8 cellular contexts compared by ENCODE assay signal in genomic region chr11:130916910-130917309, GRCh38. TPM values are rescaled to one million over a fixed set of nuclear protein-coding genes. Genes with fewer than 3 reads are reported as not detected.
DNase-seq lines count a peak whose midpoint lies in the region; ATAC-seq lines count a peak whose summit lies in the region.

No MANE protein-coding gene starts in this region.

- H3K4me1 Mint-ChIP-seq in T-helper 1 cell treated with Interleukin-12 subunit alpha and Interleukin-12 subunit beta and Interleukin-4 antibody, amounts not matched to agents 30 μg/mL and 1 μg/mL, for 36 hours (ENCODE audit: low read depth), result peaks cover 25% of the 10 kb centered on the region
- H3K4me1 Mint-ChIP-seq in activated T-helper 17 cell treated with anti-CD3 and anti-CD28 coated beads, Interleukin-2, amount 50 U/mL, for 72 hours, result peaks cover 9% of the 10 kb centered on the region
- H3K4me1 Mint-ChIP-seq in stimulated activated naive CD8-positive, alpha-beta T cell treated with anti-CD3 and anti-CD28 coated beads, Interleukin-15, amount 100 ng/mL, for 72 hours, result peaks cover 26% of the 10 kb centered on the region

- H3K27me3 Mint-ChIP-seq in T-helper 1 cell treated with Interleukin-12 subunit alpha and Interleukin-12 subunit beta and Interleukin-4 antibody, amounts not matched to agents 30 μg/mL and 1 μg/mL, for 36 hours (ENCODE audit: low read depth), result peaks cover 11% of the 10 kb centered on the region
- H3K27me3 Mint-ChIP-seq in activated T-helper 17 cell treated with anti-CD3 and anti-CD28 coated beads, Interleukin-2, amount 50 U/mL, for 72 hours, result peaks cover 8% of the 10 kb centered on the region
- H3K27me3 Mint-ChIP-seq in stimulated activated naive CD8-positive, alpha-beta T cell treated with anti-CD3 and anti-CD28 coated beads, Interleukin-15, amount 100 ng/mL, for 72 hours, result peaks cover 12% of the 10 kb centered on the region

- H3K4me3 ChIP-seq in iPS-18a (ENCODE audit: low read length), result peak overlapping the region; percentile 89

- DNase-seq in T-helper 1 cell (no peak), HT-29 (ENCODE audit: low spot score) (no peak)
- DNase-seq in stimulated activated naive CD8-positive, alpha-beta T cell treated with anti-CD3 and anti-CD28 coated beads, Interleukin-15, amount 100 ng/mL, for 72 hours, result no peak

- H3K27ac Mint-ChIP-seq in T-helper 1 cell treated with Interleukin-12 subunit alpha and Interleukin-12 subunit beta and Interleukin-4 antibody, amounts not matched to agents 30 μg/mL and 1 μg/mL, for 36 hours, result peak overlapping the region; percentile 29
- H3K27ac Mint-ChIP-seq in activated T-helper 17 cell treated with anti-CD3 and anti-CD28 coated beads, Interleukin-2, amount 50 U/mL, for 72 hours, result peak overlapping the region; percentile 83
- peak overlapping the region in 1 of 2 donors; percentile 46 for H3K27ac Mint-ChIP-seq in stimulated activated naive CD8-positive, alpha-beta T cell treated with anti-CD3 and anti-CD28 coated beads, Interleukin-15, amount 100 ng/mL, for 72 hours

- peak overlapping the region; percentile 18 for H3K9ac ChIP-seq in iPS-18a (ENCODE audit: low read length)

- peaks cover 7% of the 10 kb centered on the region for H3K36me3 ChIP-seq in iPS-18a (ENCODE audit: control insufficient read depth, low read depth, low read length)

- peaks cover 22% of the 10 kb centered on the region for H3K36me3 Mint-ChIP-seq in T-helper 1 cell treated with Interleukin-12 subunit alpha and Interleukin-12 subunit beta and Interleukin-4 antibody, amounts not matched to agents 30 μg/mL and 1 μg/mL, for 36 hours (ENCODE audit: low read depth)
- H3K36me3 Mint-ChIP-seq in activated T-helper 17 cell treated with anti-CD3 and anti-CD28 coated beads, Interleukin-2, amount 50 U/mL, for 72 hours (ENCODE audit: low read depth), result no peaks in the 10 kb centered on the region

- H3K27ac ChIP-seq in iPS-18a (ENCODE audit: low read length), result no peak overlapping the region

- ATAC-seq in activated T-helper 17 cell treated with anti-CD3 and anti-CD28 coated beads, Interleukin-2, amount 50 U/mL, for 72 hours (replicated peaks), result no peak
- ATAC-seq in stimulated activated naive CD8-positive, alpha-beta T cell treated with anti-CD3 and anti-CD28 coated beads, Interleukin-15, amount 100 ng/mL, for 72 hours, result no peak
- ATAC-seq in GM19023 (IDR thresholded peaks at IDR 0.05; ENCODE audit: unreplicated experiment), result no peak
- no peak for ATAC-seq in GM19351 (IDR thresholded peaks at IDR 0.05; ENCODE audit: unreplicated experiment)

- H3K27me3 ChIP-seq in iPS-18a (ENCODE audit: control insufficient read depth, insufficient read depth, low read length), result peaks cover 21% of the 10 kb centered on the region

- no peaks in the 10 kb centered on the region for H3K9me3 Mint-ChIP-seq in T-helper 1 cell treated with Interleukin-12 subunit alpha and Interleukin-12 subunit beta and Interleukin-4 antibody, amounts not matched to agents 30 μg/mL and 1 μg/mL, for 36 hours
- H3K9me3 Mint-ChIP-seq in activated T-helper 17 cell treated with anti-CD3 and anti-CD28 coated beads, Interleukin-2, amount 50 U/mL, for 72 hours, result no peaks in the 10 kb centered on the region
- peaks cover 5 to 24% of the 10 kb centered on the region in 2 donors for H3K9me3 Mint-ChIP-seq in stimulated activated naive CD8-positive, alpha-beta T cell treated with anti-CD3 and anti-CD28 coated beads, Interleukin-15, amount 100 ng/mL, for 72 hours

- H3K4me1 ChIP-seq in iPS-18a (ENCODE audit: control insufficient read depth, low read depth, low read length), result peaks cover 15% of the 10 kb centered on the region

- no peaks in the 10 kb centered on the region for H3K9me3 ChIP-seq in iPS-18a (ENCODE audit: control insufficient read depth, low read depth, low read length)

- peak overlapping the region; percentile 80 for H3K4me3 Mint-ChIP-seq in T-helper 1 cell treated with Interleukin-12 subunit alpha and Interleukin-12 subunit beta and Interleukin-4 antibody, amounts not matched to agents 30 μg/mL and 1 μg/mL, for 36 hours
- peak overlapping the region; percentile 77 for H3K4me3 Mint-ChIP-seq in activated T-helper 17 cell treated with anti-CD3 and anti-CD28 coated beads, Interleukin-2, amount 50 U/mL, for 72 hours
- peak overlapping the region; percentile 82 to 87 for H3K4me3 Mint-ChIP-seq in stimulated activated naive CD8-positive, alpha-beta T cell treated with anti-CD3 and anti-CD28 coated beads, Interleukin-15, amount 100 ng/mL, for 72 hours

RNA-seq across cellular contexts. Expression of gene SNX19, which starts 0.6 kb away (rescaled TPM):
- total RNA-seq in activated T-helper 17 cell treated with anti-CD3 and anti-CD28 coated beads, Interleukin-2, amount 50 U/mL, for 72 hours, result 10 to 100 TPM; 16.4 to 33.8 TPM
- 50.9 and 61.1 TPM in 2 replicates for total RNA-seq in HT-29 (2014; rRNA removed; shearing (Covaris generic))
